In genomic region chr9:128081052-128081451, GRCh38 we compare ENCODE assay signal across 8 cellular contexts. TPM values are rescaled to one million over a fixed set of nuclear protein-coding genes. Genes with fewer than 3 reads are reported as not detected.
DNase-seq lines count a peak whose midpoint lies in the region; ATAC-seq, FAIRE-seq and TF ChIP-seq lines count a peak whose summit lies in the region.

No MANE protein-coding gene starts in this region.

- no peaks in the 10 kb centered on the region for H3K27me3 ChIP-seq in gastroesophageal sphincter

- TF ChIP-seq EP300 in gastroesophageal sphincter (IDR thresholded peaks at IDR 0.05) = no peak

- H3K9me3 ChIP-seq in gastroesophageal sphincter = no peaks in the 10 kb centered on the region

- peak; percentile 82 for ATAC-seq in gastroesophageal sphincter
- no peak for ATAC-seq in GM21786 (IDR thresholded peaks at IDR 0.05; ENCODE audit: unreplicated experiment)
- ATAC-seq in HG03280 (IDR thresholded peaks at IDR 0.05; ENCODE audit: unreplicated experiment) = no peak

- FAIRE-seq in H54 (lab: Jason Lieb, UNC) = peak; percentile 65

- no peak overlapping the region for H3K4me3 Mint-ChIP-seq in activated naive CD4-positive, alpha-beta T cell treated with anti-CD3 and anti-CD28 coated beads for 36 hours

- TF ChIP-seq CTCF in VCaP (conservative IDR thresholded peaks at IDR 0.05) (no peak), gastroesophageal sphincter (IDR thresholded peaks at IDR 0.05) (no peak)

- peak overlapping the region; percentile 99 for H3K27ac ChIP-seq in VCaP
- peak overlapping the region; percentile 31 to 74 (median 72) for H3K27ac ChIP-seq in gastroesophageal sphincter
- H3K27ac ChIP-seq in skin epidermis = peak overlapping the region in 20 of 21 experiments; percentile 14 to 76 (median 60)

- H3K9me3 Mint-ChIP-seq in activated naive CD4-positive, alpha-beta T cell treated with anti-CD3 and anti-CD28 coated beads for 36 hours = no peaks in the 10 kb centered on the region

- H3K27me3 Mint-ChIP-seq in activated naive CD4-positive, alpha-beta T cell treated with anti-CD3 and anti-CD28 coated beads for 36 hours (ENCODE audit: low read depth) = no peaks in the 10 kb centered on the region

- WGBS in gastroesophageal sphincter (ENCODE audit: low coverage in 1 of 2), 2 donors = 0 to 26% methylated on average over 3 of the region's 3 CpGs

- peaks cover 0 to 66% (median 30%) of the 10 kb centered on the region in 3 donors for H3K4me1 ChIP-seq in gastroesophageal sphincter

- H3K4me3 ChIP-seq in gastroesophageal sphincter = no peak overlapping the region
- H3K4me3 ChIP-seq in skin epidermis = no peak overlapping the region

- intact Hi-C loops in activated naive CD4-positive, alpha-beta T cell treated with anti-CD3 and anti-CD28 coated beads for 36 hours (cut with micrococcal nuclease) = loop anchor here (5.0 kb wide), 1 partner anchor 39 kb away; no protein-coding TSS in a partner anchor

- peaks cover 49% of the 10 kb centered on the region for H3K4me1 Mint-ChIP-seq in activated naive CD4-positive, alpha-beta T cell treated with anti-CD3 and anti-CD28 coated beads for 36 hours (ENCODE audit: low read depth)

- TF ChIP-seq POLR2A in H54 (IDR thresholded peaks at IDR 0.05; ENCODE audit: low read depth, low read length) = no peak
- no peak for TF ChIP-seq POLR2A in gastroesophageal sphincter (IDR thresholded peaks at IDR 0.05)

- CTCF ChIA-PET in activated naive CD4-positive, alpha-beta T cell treated with anti-CD3 and anti-CD28 coated beads for 36 hours (lab: Charles Lee) = interaction anchor here (0.8 to 1.2 kb wide), 2 partner anchors 11 to 37 kb away, joined by 3 to 5 read pairs; no protein-coding TSS in a partner anchor

- peaks cover 8% of the 10 kb centered on the region for H3K36me3 Mint-ChIP-seq in activated naive CD4-positive, alpha-beta T cell treated with anti-CD3 and anti-CD28 coated beads for 36 hours (ENCODE audit: low read depth)

- H3K27ac Mint-ChIP-seq in activated naive CD4-positive, alpha-beta T cell treated with anti-CD3 and anti-CD28 coated beads for 36 hours = no peak overlapping the region

- H3K36me3 ChIP-seq in gastroesophageal sphincter = no peaks in the 10 kb centered on the region

- DNase-seq in H54 (ENCODE audit: insufficient read length, low spot score) = peak; percentile 61
- DNase-seq in activated naive CD4-positive, alpha-beta T cell treated with anti-CD3 and anti-CD28 coated beads for 36 hours = no peak
- no peak for DNase-seq in activated CD4-positive, alpha-beta T cell treated with anti-CD3 and anti-CD28 coated beads, Interleukin-2, amount 50 U/mL, for 1 hour

RNA-seq across cellular contexts. Expression of gene SLC25A25, which starts 13.0 kb away (rescaled TPM):
- 10 to 100 TPM; 16.1 to 64.1 (median 18.3) TPM for total RNA-seq in gastroesophageal sphincter
- total RNA-seq in activated naive CD4-positive, alpha-beta T cell treated with anti-CD3 and anti-CD28 coated beads for 36 hours = 10 to 100 TPM; 12.0 to 12.7 TPM

RNA-seq across cellular contexts. Expression of gene NAIF1, which starts 13.9 kb away (rescaled TPM):
- 10 to 100 TPM in 1 of 4 donors, 1 to 10 TPM in 3; 5.3 to 11.4 (median 8.6) TPM for total RNA-seq in gastroesophageal sphincter
- total RNA-seq in activated naive CD4-positive, alpha-beta T cell treated with anti-CD3 and anti-CD28 coated beads for 36 hours = 10 to 100 TPM; 12.3 to 12.8 TPM

RNA-seq across cellular contexts. Expression of gene PTGES2, which starts 46.5 kb away (rescaled TPM):
- total RNA-seq in gastroesophageal sphincter = 10 to 100 TPM; 46.1 to 85.8 (median 57.5) TPM
- total RNA-seq in activated naive CD4-positive, alpha-beta T cell treated with anti-CD3 and anti-CD28 coated beads for 36 hours = 10 to 100 TPM; 47.6 to 48.4 TPM
